Comparison of ENCODE assay signal across 27 cellular contexts in genomic region chr9:23635276-23635675, GRCh38.
"Had no signal": no experiment of that assay in that cellular context is flagged by ENCODE, and none has a peak within 500 bp of the region (broad histone marks: within the 10 kb centered on the region; RNA-seq: fewer than 3 reads in every experiment).

No MANE protein-coding gene starts in this region.

- H3K4me1 ChIP-seq: SJSA1 had no signal

- H3K27ac Mint-ChIP-seq: activated CD4-positive, alpha-beta T cell treated with anti-CD3 and anti-CD28 coated beads, Interleukin-2, amount 10 ng/mL, durations not matched to agents 7 days and 5 days; activated CD8-positive, alpha-beta T cell treated with anti-CD3 and anti-CD28 coated beads for 36 hours; activated naive CD4-positive, alpha-beta T cell treated with anti-CD3 and anti-CD28 coated beads, Interleukin-2, amount 50 U/mL, for 24 hours; T-helper 1 cell treated with Interleukin-12 subunit alpha and Interleukin-12 subunit beta and Interleukin-4 antibody, amounts not matched to agents 30 μg/mL and 1 μg/mL, for 36 hours had no signal

- DNase-seq: activated CD4-positive, alpha-beta T cell treated with anti-CD3 and anti-CD28 coated beads, Interleukin-2, amount 10 ng/mL, durations not matched to agents 7 days and 5 days; activated CD4-positive, CD25-positive, alpha-beta regulatory T cell; activated CD8-positive, alpha-beta memory T cell treated with anti-CD3 and anti-CD28 coated beads, Interleukin-2, amount 50 U/mL, for 4 hours; activated CD8-positive, alpha-beta T cell treated with anti-CD3 and anti-CD28 coated beads for 36 hours; activated effector memory CD4-positive, alpha-beta T cell treated with Interleukin-2 at 50 U/mL for 16 hours; activated naive CD4-positive, alpha-beta T cell; aorta; brain microvascular endothelial cell; KG1; MV-4-11; NCI-H1092 treated with DMSO at 0.1 percent for 48 hours; NCI-H1436; NCI-H1694 treated with DMSO at 0.1 percent for 48 hours; NCI-H2029 treated with DMSO at 0.1 percent for 48 hours; NCI-H345; NCI-H510A; NCI-H526 treated with DMSO at 0.1 percent for 48 hours; NCI-H82; NK-92 treated with Interleukin-12 subunit alpha and Interleukin-12 subunit beta, amount 100 ng/mL, for 24 hours; SHP77 had no signal

- H3K27ac ChIP-seq: brain microvascular endothelial cell, cardiac muscle cell, SJSA1, VCaP had no signal

- H3K9me3 ChIP-seq: SJSA1 had no signal

- H3K4me1 Mint-ChIP-seq: activated CD4-positive, alpha-beta T cell treated with anti-CD3 and anti-CD28 coated beads, Interleukin-2, amount 10 ng/mL, durations not matched to agents 7 days and 5 days; activated naive CD4-positive, alpha-beta T cell treated with anti-CD3 and anti-CD28 coated beads, Interleukin-2, amount 50 U/mL, for 24 hours had no signal

- H3K27me3 ChIP-seq: brain microvascular endothelial cell, cardiac muscle cell, SJSA1 had no signal

- H3K36me3 Mint-ChIP-seq: activated naive CD4-positive, alpha-beta T cell treated with anti-CD3 and anti-CD28 coated beads, Interleukin-2, amount 50 U/mL, for 24 hours had no signal

- H3K4me3 Mint-ChIP-seq: activated CD4-positive, alpha-beta T cell treated with anti-CD3 and anti-CD28 coated beads, Interleukin-2, amount 10 ng/mL, durations not matched to agents 7 days and 5 days; activated CD8-positive, alpha-beta T cell treated with anti-CD3 and anti-CD28 coated beads for 36 hours; activated naive CD4-positive, alpha-beta T cell treated with anti-CD3 and anti-CD28 coated beads, Interleukin-2, amount 50 U/mL, for 24 hours; T-helper 1 cell treated with Interleukin-12 subunit alpha and Interleukin-12 subunit beta and Interleukin-4 antibody, amounts not matched to agents 30 μg/mL and 1 μg/mL, for 36 hours had no signal

- H3K4me3 ChIP-seq: cardiac muscle cell, SJSA1 had no signal

- ATAC-seq: activated CD8-positive, alpha-beta T cell treated with anti-CD3 and anti-CD28 coated beads for 36 hours; Panc1; SK-N-SH treated with all-trans-retinoic acid at 6 μM for 48 hours had no signal

- H3K27me3 Mint-ChIP-seq: activated CD4-positive, alpha-beta T cell treated with anti-CD3 and anti-CD28 coated beads, Interleukin-2, amount 10 ng/mL, durations not matched to agents 7 days and 5 days; activated CD8-positive, alpha-beta T cell treated with anti-CD3 and anti-CD28 coated beads for 36 hours; activated naive CD4-positive, alpha-beta T cell treated with anti-CD3 and anti-CD28 coated beads, Interleukin-2, amount 50 U/mL, for 24 hours had no signal

- H3K9me3 Mint-ChIP-seq: activated CD8-positive, alpha-beta T cell treated with anti-CD3 and anti-CD28 coated beads for 36 hours had no signal

- H3K36me3 ChIP-seq: brain microvascular endothelial cell, cardiac muscle cell, SJSA1 had no signal
